Comparison of ENCODE assay signal across 19 cellular contexts in genomic region chr3:567488-568173, GRCh38.
A peak's percentile ranks its signal among the peaks of the same experiment; 100 is the strongest.
DNase-seq lines count a peak whose midpoint lies in the region; ATAC-seq, FAIRE-seq and TF ChIP-seq lines count a peak whose summit lies in the region.
"Had no signal": no experiment of that assay in that cellular context is flagged by ENCODE, and none has a peak within 500 bp of the region (broad histone marks: within the 10 kb centered on the region; RNA-seq: fewer than 3 reads in every experiment).

No MANE protein-coding gene starts in this region.

- H3K4me1 ChIP-seq in A549 = no peaks in the 10 kb centered on the region
- H3K4me1 ChIP-seq in hepatocyte (ENCODE audit: insufficient read depth) = no peaks in the 10 kb centered on the region
- H3K4me1 ChIP-seq in smooth muscle cell (ENCODE audit: low read depth) = no peaks in the 10 kb centered on the region
- H3K4me1 ChIP-seq: BE2C, HAP-1 had no signal

- no peaks in the 10 kb centered on the region for H4K20me1 ChIP-seq in hepatocyte (ENCODE audit: insufficient read depth, poor library complexity, severe bottlenecking)
- no peaks in the 10 kb centered on the region for H4K20me1 ChIP-seq in smooth muscle cell (ENCODE audit: low read depth)

- no peak for ATAC-seq in A549

- H3K27ac ChIP-seq in A549 (no peak overlapping the region), hepatocyte (no peak overlapping the region), smooth muscle cell (ENCODE audit: low read depth) (no peak overlapping the region)
- H3K27ac ChIP-seq: GM23248 had no signal

- TF ChIP-seq POLR2A in A549 (IDR thresholded peaks at IDR 0.05; ENCODE audit: low read length) = no peak

- H3K4me3 ChIP-seq in A549 (no peak overlapping the region), hepatocyte (no peak overlapping the region), smooth muscle cell (no peak overlapping the region)
- H3K4me3 ChIP-seq: GM23248, HAP-1 had no signal

- H3K79me2 ChIP-seq in hepatocyte (no peaks in the 10 kb centered on the region), smooth muscle cell (ENCODE audit: low read depth) (no peaks in the 10 kb centered on the region)

- H3K9me3 ChIP-seq in A549 (no peaks in the 10 kb centered on the region), hepatocyte (ENCODE audit: low read depth) (no peaks in the 10 kb centered on the region), smooth muscle cell (replicated peaks; ENCODE audit: low read depth) (no peaks in the 10 kb centered on the region)
- H3K9me3 ChIP-seq: BE2C, HAP-1 had no signal

- TF ChIP-seq EP300 in A549 (IDR thresholded peaks at IDR 0.05) = no peak

- POLR2A ChIA-PET in A549 (lab: Yijun Ruan, JAX) = no interaction called here

- no peak overlapping the region for H2AFZ ChIP-seq in hepatocyte
- H2AFZ ChIP-seq in smooth muscle cell (ENCODE audit: low read depth) = no peak overlapping the region
- H2AFZ ChIP-seq: GM23248 had no signal

- H3K4me2 ChIP-seq in A549 = no peak overlapping the region
- H3K4me2 ChIP-seq in hepatocyte = no peak overlapping the region
- H3K4me2 ChIP-seq in smooth muscle cell = no peak overlapping the region

- H3K27me3 ChIP-seq in hepatocyte (no peaks in the 10 kb centered on the region), smooth muscle cell (ENCODE audit: low read depth) (peaks cover 3% of the 10 kb centered on the region)
- H3K27me3 ChIP-seq: BE2C had no signal

- WGBS in A549 (ENCODE audit: missing lambda C conversion rate) = 22% methylated on average over 5 of the region's 5 CpGs
- 68% methylated on average over 5 of the region's 5 CpGs for WGBS in hepatocyte (ENCODE audit: low lambda C conversion rate, missing lambda C conversion rate)
- WGBS in smooth muscle cell (ENCODE audit: low lambda C conversion rate) = 82% methylated on average over 5 of the region's 5 CpGs

- H3K36me3 ChIP-seq in hepatocyte (replicated peaks; ENCODE audit: insufficient read depth, low read depth) (no peaks in the 10 kb centered on the region), smooth muscle cell (ENCODE audit: low read depth) (no peaks in the 10 kb centered on the region)
- H3K36me3 ChIP-seq: BE2C, HAP-1 had no signal

- H3F3A ChIP-seq in smooth muscle cell (ENCODE audit: low read depth) = no peaks in the 10 kb centered on the region

- TF ChIP-seq CTCF in A549 (IDR thresholded peaks at IDR 0.05) = no peak
- TF ChIP-seq CTCF in hepatocyte (IDR thresholded peaks at IDR 0.05; ENCODE audit: poor library complexity) = no peak
- no peak for TF ChIP-seq CTCF in smooth muscle cell (IDR thresholded peaks at IDR 0.05; ENCODE audit: borderline replicate concordance, insufficient read depth, poor library complexity, severe bottlenecking)

- TF ChIP-seq RAD21 in A549 (conservative IDR thresholded peaks at IDR 0.05 in 1 of 2, IDR thresholded peaks at IDR 0.05 in 1 of 2) = no peak

- DNase-seq in A549 (ENCODE audit: low read depth in 1 of 2, low spot score in 1 of 2) = no peak
- DNase-seq in DMS 273 treated with DMSO at 0.1 percent for 48 hours (lab: John Stamatoyannopoulos, UW) = peak; percentile 32
- DNase-seq in NCI-H526 treated with DMSO at 0.1 percent for 48 hours (lab: John Stamatoyannopoulos, UW) = peak; percentile 70
- no peak for DNase-seq in hepatocyte (ENCODE audit: low spot score)
- no peak for DNase-seq in smooth muscle cell (lab: John Stamatoyannopoulos, UW; ENCODE audit: unreplicated experiment)
- no peak for DNase-seq in SKM-1 (lab: John Stamatoyannopoulos, UW; ENCODE audit: unreplicated experiment)
- DNase-seq: ACHN; BE2C; C1 segment of cervical spinal cord; CD4-positive, CD25-positive, alpha-beta regulatory T cell; CD8-positive, alpha-beta memory T cell; DMS153; DMS79; GDM1; GM23248 had no signal

- FAIRE-seq in A549 (lab: Jason Lieb, UNC) (no peak), endometrium (lab: Jason Lieb, UNC) (peak; percentile 46)
- FAIRE-seq: GM12892, GM18507 had no signal

- no peaks in the 10 kb centered on the region for H3K9me2 ChIP-seq in hepatocyte (replicated peaks; ENCODE audit: insufficient read depth)

- CTCF ChIA-PET in A549 (lab: Yijun Ruan, JAX) = no interaction called here

- H3K9ac ChIP-seq in smooth muscle cell (ENCODE audit: low read depth) = no peak overlapping the region
- H3K9ac ChIP-seq: GM23248 had no signal

TF ChIP-seq in A549, 52 proteins besides CTCF, POLR2A, EP300 and RAD21:
- no peak for TF ChIP-seq EHF (CRISPR knock-in tag; IDR thresholded peaks at IDR 0.05)
- peak; percentile 68 for TF ChIP-seq NFE2L2 (conservative IDR thresholded peaks at IDR 0.05; ENCODE audit: low read length)

Comparison
In these comparisons a context has a peak if more than half of its experiments do, and no peak if none do; other contexts are left out.
1. DNase-seq: peak in DMS 273 treated with DMSO at 0.1 percent for 48 hours (single experiment) and NCI-H526 treated with DMSO at 0.1 percent for 48 hours (single experiment); none in A549 (0 of 2), hepatocyte (single experiment), smooth muscle cell (single experiment) and SKM-1 (single experiment).